Comparison of ENCODE assay signal across 28 cellular contexts in the genomic region with DNA sequence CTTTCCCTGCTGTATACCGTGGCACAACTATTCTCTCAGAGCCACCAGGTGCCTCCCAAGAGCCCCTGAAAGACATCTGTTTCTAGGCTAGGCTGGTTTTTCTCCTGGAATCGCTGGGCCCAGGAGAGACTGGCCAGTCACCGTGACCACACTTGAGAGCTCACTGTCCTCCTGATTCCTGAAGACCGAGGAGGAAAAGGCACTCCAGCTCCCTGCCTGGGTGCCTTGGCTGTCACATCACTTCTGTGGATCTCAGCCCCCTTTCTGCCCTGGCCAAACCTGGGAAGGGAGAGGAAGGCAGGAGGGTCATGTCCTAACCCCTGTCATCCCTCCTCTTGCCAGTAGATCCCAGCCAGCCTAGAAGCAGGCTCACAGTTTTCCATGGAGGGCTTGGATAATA.
"Had no signal": no experiment of that assay in that cellular context is flagged by ENCODE, and none has a peak within 500 bp of the region (broad histone marks: within the 10 kb centered on the region; RNA-seq: fewer than 3 reads in every experiment).

No MANE protein-coding gene starts in this region.

- H3K4me3 Mint-ChIP-seq: activated naive CD4-positive, alpha-beta T cell treated with anti-CD3 and anti-CD28 coated beads for 36 hours; activated naive CD8-positive, alpha-beta T cell treated with anti-CD3 and anti-CD28 coated beads, Interleukin-2, amount 10 ng/mL, durations not matched to agents 7 days and 5 days; memory B cell; natural killer cell; stimulated activated memory B cell treated with anti-CD40 and anti-IgM and Interleukin-4, amounts not matched to agents 10 μg/mL and 1 μg/mL and 100 μg/mL, for 72 hours; stimulated activated naive CD8-positive, alpha-beta T cell treated with anti-CD3 and anti-CD28 coated beads, Interleukin-15, amount 100 ng/mL, for 72 hours; T-helper 17 cell had no signal

- H3K4me1 ChIP-seq: prostate gland had no signal

- DNase-seq: activated CD4-positive, alpha-beta T cell treated with anti-CD3 and anti-CD28 coated beads for 48 hours; activated CD4-positive, alpha-beta T cell treated with anti-CD3 and anti-CD28 coated beads, Interleukin-2, amount 50 U/mL, for 48 hours; activated CD8-positive, alpha-beta memory T cell treated with anti-CD3 and anti-CD28 coated beads for 24 hours; activated effector memory CD4-positive, alpha-beta T cell treated with anti-CD3 and anti-CD28 coated beads, Interleukin-2, amount 50 U/mL, for 16 hours; activated naive CD4-positive, alpha-beta T cell treated with anti-CD3 and anti-CD28 coated beads for 36 hours; activated naive CD8-positive, alpha-beta T cell treated with anti-CD3 and anti-CD28 coated beads, Interleukin-2, amount 10 ng/mL, durations not matched to agents 7 days and 5 days; brain microvascular endothelial cell; cortex of kidney; islet precursor cell; left ventricle myocardium superior; natural killer cell; retina; small intestine; stimulated activated CD4-positive, alpha-beta T cell treated with anti-CD3 and anti-CD28 coated beads, Interleukin-1b, Interleukin-23, amount 100 ng/mL, for 48 hours; stimulated activated CD4-positive, alpha-beta T cell treated with anti-CD3 and anti-CD28 coated beads, Interleukin-4, amount 100 ng/mL, for 4 hours; stimulated activated CD8-positive, alpha-beta memory T cell treated with anti-CD3 and anti-CD28 coated beads, Interleukin-4, amount 100 ng/mL, for 48 hours; stimulated activated naive CD8-positive, alpha-beta T cell treated with anti-CD3 and anti-CD28 coated beads, Interleukin-15, amount 100 ng/mL, for 72 hours; substantia nigra; T-helper 17 cell; T1000; tibial artery; WERI-Rb-1 had no signal

- H3K36me3 Mint-ChIP-seq: activated naive CD8-positive, alpha-beta T cell treated with anti-CD3 and anti-CD28 coated beads, Interleukin-2, amount 10 ng/mL, durations not matched to agents 7 days and 5 days; memory B cell; natural killer cell; stimulated activated memory B cell treated with anti-CD40 and anti-IgM and Interleukin-4, amounts not matched to agents 10 μg/mL and 1 μg/mL and 100 μg/mL, for 72 hours had no signal

- H3K4me2 ChIP-seq: hepatocyte had no signal

- H3K27ac Mint-ChIP-seq: activated naive CD4-positive, alpha-beta T cell treated with anti-CD3 and anti-CD28 coated beads for 36 hours; activated naive CD8-positive, alpha-beta T cell treated with anti-CD3 and anti-CD28 coated beads, Interleukin-2, amount 10 ng/mL, durations not matched to agents 7 days and 5 days; memory B cell; natural killer cell; stimulated activated memory B cell treated with anti-CD40 and anti-IgM and Interleukin-4, amounts not matched to agents 10 μg/mL and 1 μg/mL and 100 μg/mL, for 72 hours; T-helper 17 cell had no signal

- H3K27me3 Mint-ChIP-seq: activated naive CD8-positive, alpha-beta T cell treated with anti-CD3 and anti-CD28 coated beads, Interleukin-2, amount 10 ng/mL, durations not matched to agents 7 days and 5 days; memory B cell; stimulated activated memory B cell treated with anti-CD40 and anti-IgM and Interleukin-4, amounts not matched to agents 10 μg/mL and 1 μg/mL and 100 μg/mL, for 72 hours; stimulated activated naive CD8-positive, alpha-beta T cell treated with anti-CD3 and anti-CD28 coated beads, Interleukin-15, amount 100 ng/mL, for 72 hours; T-helper 17 cell had no signal

- ATAC-seq: activated CD4-positive, CD25-positive, alpha-beta regulatory T cell treated with anti-CD3 and anti-CD28 coated beads, Interleukin-2, amount 50 U/mL, for 24 hours; gastroesophageal sphincter; natural killer cell; stimulated activated memory B cell treated with anti-CD40 and anti-IgM and Interleukin-4, amounts not matched to agents 10 μg/mL and 1 μg/mL and 100 μg/mL, for 72 hours; stimulated activated naive CD8-positive, alpha-beta T cell treated with anti-CD3 and anti-CD28 coated beads, Interleukin-15, amount 100 ng/mL, for 72 hours; T-helper 17 cell had no signal

- H3K9me3 Mint-ChIP-seq: activated naive CD4-positive, alpha-beta T cell treated with anti-CD3 and anti-CD28 coated beads for 36 hours; activated naive CD8-positive, alpha-beta T cell treated with anti-CD3 and anti-CD28 coated beads, Interleukin-2, amount 10 ng/mL, durations not matched to agents 7 days and 5 days; memory B cell; natural killer cell; stimulated activated memory B cell treated with anti-CD40 and anti-IgM and Interleukin-4, amounts not matched to agents 10 μg/mL and 1 μg/mL and 100 μg/mL, for 72 hours; stimulated activated naive CD8-positive, alpha-beta T cell treated with anti-CD3 and anti-CD28 coated beads, Interleukin-15, amount 100 ng/mL, for 72 hours had no signal

- H2AFZ ChIP-seq: hepatocyte had no signal

- H3K27me3 ChIP-seq: brain microvascular endothelial cell, gastroesophageal sphincter, hepatocyte, tibial artery had no signal

- H3K79me2 ChIP-seq: hepatocyte had no signal

- H3K27ac ChIP-seq: brain microvascular endothelial cell, prostate gland, WERI-Rb-1 had no signal

- H3K9me3 ChIP-seq: gastroesophageal sphincter, prostate gland, tibial artery had no signal

- H3K36me3 ChIP-seq: brain microvascular endothelial cell, gastroesophageal sphincter, prostate gland, tibial artery, WERI-Rb-1 had no signal

- H3K4me3 ChIP-seq: hepatocyte, prostate gland had no signal
